In genomic region chr1:180632326-180633088, GRCh38 we compare ENCODE assay signal across 8 cellular contexts. TPM values are rescaled to one million over a fixed set of nuclear protein-coding genes. Genes with fewer than 3 reads are reported as not detected.
DNase-seq lines count a peak whose midpoint lies in the region; ATAC-seq, FAIRE-seq and TF ChIP-seq lines count a peak whose summit lies in the region.

No MANE protein-coding gene starts in this region.

- H3K9me3 ChIP-seq in endothelial cell of umbilical vein (replicated peaks; ENCODE audit: control insufficient read depth, insufficient read depth, low read length): no peaks in the 10 kb centered on the region
- H3K9me3 ChIP-seq in mucosa of rectum (ENCODE audit: control insufficient read depth in 2 of 2, low read length in 2 of 2): no peaks in the 10 kb centered on the region

- POLR2A ChIA-PET in activated CD4-positive, alpha-beta memory T cell treated with anti-CD3 and anti-CD28 coated beads for 36 hours (lab: Charles Lee): interaction anchor here (1.0 to 1.2 kb wide), 3 partner anchors 10 to 20 kb away, joined by 3 to 5 read pairs (median 3); no protein-coding TSS in a partner anchor
- POLR2A ChIA-PET in endothelial cell of umbilical vein (lab: Charles Lee): interaction anchor here (0.6 kb wide), 1 partner anchor 613 kb away, joined by 4 read pairs; no protein-coding TSS in a partner anchor

- intact Hi-C loops in activated CD4-positive, alpha-beta memory T cell treated with anti-CD3 and anti-CD28 coated beads for 36 hours (cut with micrococcal nuclease): loop anchor here (1.0 to 10.0 kb wide), 8 partner anchors 60 to 765 kb away; partner anchors contain the start of gene STX6
- intact Hi-C loops in endothelial cell of umbilical vein (cut with micrococcal nuclease): loop anchor here (1.0 to 10.0 kb wide), 8 partner anchors 102 to 510 kb away; partner anchors contain the start of genes IER5, QSOX1 and STX6

- H3K36me3 Mint-ChIP-seq in activated CD4-positive, alpha-beta memory T cell treated with anti-CD3 and anti-CD28 coated beads for 36 hours: no peaks in the 10 kb centered on the region
- H3K36me3 Mint-ChIP-seq in stimulated activated memory B cell treated with anti-CD40 and anti-IgM and Interleukin-4, amounts not matched to agents 10 μg/mL and 1 μg/mL and 100 μg/mL, for 72 hours: no peaks in the 10 kb centered on the region

- H3K9me3 Mint-ChIP-seq in activated CD4-positive, alpha-beta memory T cell treated with anti-CD3 and anti-CD28 coated beads for 36 hours: no peaks in the 10 kb centered on the region
- no peaks in the 10 kb centered on the region for H3K9me3 Mint-ChIP-seq in stimulated activated memory B cell treated with anti-CD40 and anti-IgM and Interleukin-4, amounts not matched to agents 10 μg/mL and 1 μg/mL and 100 μg/mL, for 72 hours

- H3K36me3 ChIP-seq in endothelial cell of umbilical vein (ENCODE audit: control insufficient read depth in 2 of 2, extremely low read depth in 1 of 2, insufficient read depth in 2 of 2, low read length in 2 of 2) (no peaks in the 10 kb centered on the region), mucosa of rectum (ENCODE audit: control insufficient read depth in 2 of 2, insufficient read depth in 2 of 2, low read length in 2 of 2) (no peaks in the 10 kb centered on the region)

- DNase-seq in 8988T (peak; percentile 44), NCI-H2227 treated with DMSO at 0.1 percent for 48 hours (lab: John Stamatoyannopoulos, UW) (peak; percentile 50), endothelial cell of umbilical vein (ENCODE audit: low read depth, low spot score) (peak; percentile 62)
- DNase-seq in activated CD4-positive, alpha-beta memory T cell treated with anti-CD3 and anti-CD28 coated beads for 36 hours: peak; percentile 72

- H3K4me1 Mint-ChIP-seq in activated CD4-positive, alpha-beta memory T cell treated with anti-CD3 and anti-CD28 coated beads for 36 hours (ENCODE audit: low read depth): peaks cover 5% of the 10 kb centered on the region
- peaks cover 9% of the 10 kb centered on the region for H3K4me1 Mint-ChIP-seq in stimulated activated memory B cell treated with anti-CD40 and anti-IgM and Interleukin-4, amounts not matched to agents 10 μg/mL and 1 μg/mL and 100 μg/mL, for 72 hours

- peak; percentile 50 for ATAC-seq in GM18498 (IDR thresholded peaks at IDR 0.05; ENCODE audit: unreplicated experiment)
- ATAC-seq in HG02885 (IDR thresholded peaks at IDR 0.05; ENCODE audit: poor library complexity, unreplicated experiment): peak; percentile 48
- peak; percentile 63 for ATAC-seq in stimulated activated memory B cell treated with anti-CD40 and anti-IgM and Interleukin-4, amounts not matched to agents 10 μg/mL and 1 μg/mL and 100 μg/mL, for 72 hours

- no peak for TF ChIP-seq POLR2A in endothelial cell of umbilical vein (IDR thresholded peaks at IDR 0.05; ENCODE audit: low read depth, low read length)

- H3K79me2 ChIP-seq in endothelial cell of umbilical vein (ENCODE audit: control insufficient read depth, insufficient read depth, low read length): peaks cover 23% of the 10 kb centered on the region

- H3K27ac ChIP-seq in endothelial cell of umbilical vein (ENCODE audit: insufficient read depth, low read depth, low read length) (peak overlapping the region; percentile 34), mucosa of rectum (ENCODE audit: low read depth in 2 of 2, low read length in 2 of 2) (peak overlapping the region; percentile 95)

- H3K27ac Mint-ChIP-seq in activated CD4-positive, alpha-beta memory T cell treated with anti-CD3 and anti-CD28 coated beads for 36 hours: peak overlapping the region; percentile 82
- no peak overlapping the region for H3K27ac Mint-ChIP-seq in stimulated activated memory B cell treated with anti-CD40 and anti-IgM and Interleukin-4, amounts not matched to agents 10 μg/mL and 1 μg/mL and 100 μg/mL, for 72 hours

- no peaks in the 10 kb centered on the region for H3K27me3 ChIP-seq in endothelial cell of umbilical vein (ENCODE audit: control insufficient read depth in 2 of 2, insufficient read depth in 2 of 2, low read length in 2 of 2)
- no peaks in the 10 kb centered on the region for H3K27me3 ChIP-seq in mucosa of rectum (ENCODE audit: control insufficient read depth in 2 of 2, insufficient read depth in 2 of 2, low read length in 2 of 2)

- H2AFZ ChIP-seq in endothelial cell of umbilical vein (ENCODE audit: low read depth, low read length): peak overlapping the region; percentile 82

- H3K9ac ChIP-seq in endothelial cell of umbilical vein (replicated peaks; ENCODE audit: extremely low read depth, insufficient read depth, low read length): peak overlapping the region; percentile 40
- H3K9ac ChIP-seq in mucosa of rectum (ENCODE audit: low read depth in 1 of 2, low read length in 2 of 2): peak overlapping the region; percentile 81 to 89

- no peak overlapping the region for H3K4me3 Mint-ChIP-seq in activated CD4-positive, alpha-beta memory T cell treated with anti-CD3 and anti-CD28 coated beads for 36 hours
- H3K4me3 Mint-ChIP-seq in stimulated activated memory B cell treated with anti-CD40 and anti-IgM and Interleukin-4, amounts not matched to agents 10 μg/mL and 1 μg/mL and 100 μg/mL, for 72 hours: no peak overlapping the region

- dilution Hi-C loops in endothelial cell of umbilical vein (cut with MboI; ENCODE audit: extremely low pct_ligation_motif_present, low sequenced_read_pairs): no loop called here

- peaks cover 13% of the 10 kb centered on the region for H3K4me1 ChIP-seq in endothelial cell of umbilical vein (ENCODE audit: control insufficient read depth, extremely low read depth, insufficient read depth, low read length)
- H3K4me1 ChIP-seq in mucosa of rectum (ENCODE audit: control insufficient read depth in 2 of 2, insufficient read depth in 2 of 2, low read length in 2 of 2): peaks cover 0 to 19% of the 10 kb centered on the region in 2 donors

- peak overlapping the region; percentile 89 for H3K4me2 ChIP-seq in endothelial cell of umbilical vein (ENCODE audit: insufficient read depth, low read length)

- TF ChIP-seq CTCF in endothelial cell of umbilical vein (IDR thresholded peaks at IDR 0.05; ENCODE audit: extremely low read depth in 1 of 2, insufficient read depth in 1 of 2, low read depth in 1 of 2, low read length in 2 of 2): peak in 1 of 2 donors; percentile 23

- no peaks in the 10 kb centered on the region for H3K9me1 ChIP-seq in endothelial cell of umbilical vein (replicated peaks; ENCODE audit: control insufficient read depth, extremely low read depth, insufficient read depth, low read length)

- CTCF ChIA-PET in activated CD4-positive, alpha-beta memory T cell treated with anti-CD3 and anti-CD28 coated beads for 36 hours (lab: Charles Lee): interaction anchor here (0.7 to 3.4 kb wide), 3 partner anchors 14 to 230 kb away, joined by 3 to 20 read pairs (median 3); no protein-coding TSS in a partner anchor
- CTCF ChIA-PET in endothelial cell of umbilical vein (lab: Charles Lee): interaction anchor here (0.6 to 4.2 kb wide), 10 partner anchors 9 to 249 kb away, joined by 3 to 34 read pairs (median 4); no protein-coding TSS in a partner anchor

- BruUV-seq in endothelial cell of umbilical vein (replicated peaks; lab: Mats Ljungman, UMichigan): no TSS peak

- peaks cover 3% of the 10 kb centered on the region for H4K20me1 ChIP-seq in endothelial cell of umbilical vein (replicated peaks; ENCODE audit: control insufficient read depth, extremely low read depth, insufficient read depth, low read length)

- no peaks in the 10 kb centered on the region for H3K27me3 Mint-ChIP-seq in activated CD4-positive, alpha-beta memory T cell treated with anti-CD3 and anti-CD28 coated beads for 36 hours
- H3K27me3 Mint-ChIP-seq in stimulated activated memory B cell treated with anti-CD40 and anti-IgM and Interleukin-4, amounts not matched to agents 10 μg/mL and 1 μg/mL and 100 μg/mL, for 72 hours: no peaks in the 10 kb centered on the region

- FAIRE-seq in endothelial cell of umbilical vein (lab: Jason Lieb, UNC): peak; percentile 49

- H3K4me3 ChIP-seq in endothelial cell of umbilical vein (replicated peaks in 1 of 3; ENCODE audit: insufficient read depth in 1 of 3, low read depth in 1 of 3, low read length in 3 of 3) (peak overlapping the region; percentile 71 to 90 (median 87)), mucosa of rectum (ENCODE audit: low read length in 2 of 2) (peak overlapping the region; percentile 95 to 96)

TF ChIP-seq in endothelial cell of umbilical vein, 7 proteins besides CTCF, POLR2A, EP300 and RAD21:
- TF ChIP-seq FOS (IDR thresholded peaks at IDR 0.05; ENCODE audit: borderline replicate concordance, insufficient read depth, low read length): no peak
- TF ChIP-seq GATA2 (IDR thresholded peaks at IDR 0.05; ENCODE audit: insufficient read depth, insufficient read length, low read depth, low read length): no peak
- TF ChIP-seq, protein P1, sequence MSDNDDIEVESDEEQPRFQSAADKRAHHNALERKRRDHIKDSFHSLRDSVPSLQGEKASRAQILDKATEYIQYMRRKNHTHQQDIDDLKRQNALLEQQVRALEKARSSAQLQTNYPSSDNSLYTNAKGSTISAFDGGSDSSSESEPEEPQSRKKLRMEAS (IDR thresholded peaks at IDR 0.05; ENCODE audit: insufficient read depth, insufficient read length): no peak
- TF ChIP-seq POLR2AphosphoS5 (IDR thresholded peaks at IDR 0.05; ENCODE audit: insufficient read depth, low read depth, low read length): no peak
- no peak for TF ChIP-seq MYC (IDR thresholded peaks at IDR 0.05; ENCODE audit: low read depth, low read length)
- no peak for TF ChIP-seq JUN (IDR thresholded peaks at IDR 0.05; ENCODE audit: borderline replicate concordance, insufficient read depth, insufficient read length, low read depth)
- TF ChIP-seq EZH2 (IDR thresholded peaks at IDR 0.05; ENCODE audit: borderline replicate concordance, low read depth, low read length, severe bottlenecking): no peak

RNA-seq across cellular contexts. Expression of gene XPR1, which starts 0.7 kb away (rescaled TPM):
- 10 to 100 TPM; 17.9 to 18.4 TPM for total RNA-seq in activated CD4-positive, alpha-beta memory T cell treated with anti-CD3 and anti-CD28 coated beads for 36 hours
- 26.7 and 29.3 TPM in 2 replicates for total RNA-seq in endothelial cell of umbilical vein
- polyA plus RNA-seq in endothelial cell of umbilical vein: 14.4 and 23.9 TPM in 2 replicates
- polyA plus RNA-seq in endothelial cell of umbilical vein (2011; cell fraction: cytosol; rRNA removed): 13.0 and 13.3 TPM in 2 replicates
- polyA plus RNA-seq in endothelial cell of umbilical vein (2011; cell fraction: nucleus; rRNA removed): 10.9 and 11.5 TPM in 2 replicates
- 15.7 and 24.1 TPM in 2 replicates for polyA plus RNA-seq in endothelial cell of umbilical vein (2012)
- polyA minus RNA-seq in endothelial cell of umbilical vein: 50.7 and 69.7 TPM in 2 replicates
- 17.9 TPM for polyA minus RNA-seq in endothelial cell of umbilical vein (2011; cell fraction: cytosol; rRNA and poly(A)+ RNA removed)
- 27.0 and 39.3 TPM in 2 replicates for polyA minus RNA-seq in endothelial cell of umbilical vein (2011; cell fraction: nucleus; rRNA and poly(A)+ RNA removed)

Comparison
In these comparisons a context has a peak if more than half of its experiments do, and no peak if none do; other contexts are left out.
1. Peak in every context shown above with its lines: DNase-seq, ATAC-seq, H3K4me3 ChIP-seq and H3K27ac ChIP-seq.